Comparison of ENCODE assay signal across 12 cellular contexts in the genomic region with DNA sequence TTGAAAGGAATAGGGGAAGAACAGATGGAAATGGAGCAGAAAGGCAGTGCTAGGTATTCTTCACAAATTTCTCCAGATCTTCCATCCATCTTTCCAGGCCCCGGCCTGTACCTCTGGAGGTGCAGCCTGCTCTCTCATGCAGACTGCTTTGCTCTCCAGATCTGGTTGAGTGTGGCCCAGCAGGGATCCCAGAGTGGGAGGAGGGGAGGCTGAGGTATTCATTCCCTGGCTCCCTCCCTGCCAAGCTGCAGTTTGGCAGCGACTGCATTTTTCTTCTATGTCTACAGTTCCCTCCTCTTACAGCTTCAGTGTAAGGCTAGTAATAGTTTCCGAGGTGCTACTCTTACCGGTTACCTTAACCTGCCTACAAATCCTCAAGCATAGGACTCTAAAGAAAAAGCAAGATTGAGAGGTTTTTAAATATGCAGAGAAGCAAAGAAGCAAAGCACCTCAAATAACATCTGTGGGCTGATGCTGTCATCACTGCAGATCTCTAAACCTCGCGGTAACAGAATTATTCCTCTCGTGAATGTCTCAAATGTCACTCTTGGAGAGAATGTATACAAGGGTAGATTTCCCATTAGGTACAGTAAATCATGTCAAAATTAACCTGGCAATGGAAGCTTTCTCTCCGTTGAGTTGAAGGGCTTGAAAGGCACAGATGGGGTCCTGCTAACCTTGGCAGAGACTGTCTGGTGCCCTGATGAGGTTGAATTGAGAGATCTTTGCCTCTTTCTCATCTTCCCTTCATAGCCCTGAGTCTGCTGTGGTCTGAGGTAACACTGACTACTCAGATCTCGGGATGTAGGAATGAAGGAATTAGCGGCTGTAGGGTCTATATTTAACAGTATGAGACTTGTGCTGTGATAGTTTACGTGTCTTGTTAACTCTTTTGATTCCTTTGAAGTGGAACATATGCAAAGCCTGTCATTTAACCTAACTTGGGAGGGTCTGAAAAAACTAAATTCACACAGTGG.
DNase-seq lines count a peak whose midpoint lies in the region; ATAC-seq and TF ChIP-seq lines count a peak whose summit lies in the region.
"Had no signal": no experiment of that assay in that cellular context is flagged by ENCODE, and none has a peak within 500 bp of the region (broad histone marks: within the 10 kb centered on the region; RNA-seq: fewer than 3 reads in every experiment).

No MANE protein-coding gene starts in this region.

- DNase-seq in A673 (ENCODE audit: low spot score) (peak; percentile 35), caudate nucleus (lab: John Stamatoyannopoulos, UW) (peak in 20 of 61 donors; percentile 0 to 54 (median 17)), kidney tubule cell (ENCODE audit: low spot score) (peak; percentile 3), mesenteric fat pad (ENCODE audit: low spot score) (no peak)
- DNase-seq: NCI-H82; stimulated activated CD8-positive, alpha-beta memory T cell treated with anti-CD3 and anti-CD28 coated beads, Interleukin-4, amount 100 ng/mL, for 48 hours; T-helper 1 cell had no signal

- no peak for TF ChIP-seq EP300 in Ishikawa (IDR thresholded peaks at IDR 0.05; ENCODE audit: borderline replicate concordance)

- POLR2A ChIA-PET in A673 (lab: Charles Lee; ENCODE audit: low non-redundant PET): no interaction called here

- no peaks in the 10 kb centered on the region for H3K27me3 ChIP-seq in A673 (replicated peaks; ENCODE audit: insufficient read depth, low read depth, low read length, poor library complexity)

- TF ChIP-seq CTCF in A673 (conservative IDR thresholded peaks at IDR 0.05; ENCODE audit: low read depth, low read length): no peak

- H3K4me1 ChIP-seq in A673 (ENCODE audit: insufficient read depth, low read length, poor library complexity, severe bottlenecking): no peaks in the 10 kb centered on the region

- H3K4me3 ChIP-seq in A673 (ENCODE audit: low read depth, low read length, poor library complexity, severe bottlenecking): no peak overlapping the region

- ATAC-seq in GM21717 (IDR thresholded peaks at IDR 0.05; ENCODE audit: unreplicated experiment): no peak
- ATAC-seq in GM21423 (IDR thresholded peaks at IDR 0.05; ENCODE audit: unreplicated experiment): no peak
- no peak for ATAC-seq in HG02623 (IDR thresholded peaks at IDR 0.05; ENCODE audit: unreplicated experiment)
- ATAC-seq: esophagus mucosa had no signal

- intact Hi-C loops in A673 (cut with micrococcal nuclease; ENCODE audit: unreplicated experiment): no loop called here

- CTCF ChIA-PET in A673 (lab: Charles Lee): no interaction called here

- no TSS peak for BruUV-seq in A673 (replicated peaks; lab: Mats Ljungman, UMichigan)

- no peaks in the 10 kb centered on the region for H3K9me3 ChIP-seq in A673 (ENCODE audit: low read depth, low read length, poor library complexity, severe bottlenecking)

- H3K36me3 ChIP-seq in A673 (ENCODE audit: insufficient read depth, low read length, poor library complexity, severe bottlenecking): no peaks in the 10 kb centered on the region

- no peak for TF ChIP-seq RAD21 in Ishikawa (IDR thresholded peaks at IDR 0.05; ENCODE audit: low read depth)

- H3K27ac ChIP-seq in A673 (ENCODE audit: low read depth, low read length, poor library complexity, severe bottlenecking) (no peak overlapping the region), caudate nucleus (ENCODE audit: low read depth, low read length) (peak overlapping the region; percentile 48)

TF ChIP-seq in Ishikawa, 13 proteins besides CTCF, POLR2A, EP300 and RAD21:
- TF ChIP-seq, protein P1, sequence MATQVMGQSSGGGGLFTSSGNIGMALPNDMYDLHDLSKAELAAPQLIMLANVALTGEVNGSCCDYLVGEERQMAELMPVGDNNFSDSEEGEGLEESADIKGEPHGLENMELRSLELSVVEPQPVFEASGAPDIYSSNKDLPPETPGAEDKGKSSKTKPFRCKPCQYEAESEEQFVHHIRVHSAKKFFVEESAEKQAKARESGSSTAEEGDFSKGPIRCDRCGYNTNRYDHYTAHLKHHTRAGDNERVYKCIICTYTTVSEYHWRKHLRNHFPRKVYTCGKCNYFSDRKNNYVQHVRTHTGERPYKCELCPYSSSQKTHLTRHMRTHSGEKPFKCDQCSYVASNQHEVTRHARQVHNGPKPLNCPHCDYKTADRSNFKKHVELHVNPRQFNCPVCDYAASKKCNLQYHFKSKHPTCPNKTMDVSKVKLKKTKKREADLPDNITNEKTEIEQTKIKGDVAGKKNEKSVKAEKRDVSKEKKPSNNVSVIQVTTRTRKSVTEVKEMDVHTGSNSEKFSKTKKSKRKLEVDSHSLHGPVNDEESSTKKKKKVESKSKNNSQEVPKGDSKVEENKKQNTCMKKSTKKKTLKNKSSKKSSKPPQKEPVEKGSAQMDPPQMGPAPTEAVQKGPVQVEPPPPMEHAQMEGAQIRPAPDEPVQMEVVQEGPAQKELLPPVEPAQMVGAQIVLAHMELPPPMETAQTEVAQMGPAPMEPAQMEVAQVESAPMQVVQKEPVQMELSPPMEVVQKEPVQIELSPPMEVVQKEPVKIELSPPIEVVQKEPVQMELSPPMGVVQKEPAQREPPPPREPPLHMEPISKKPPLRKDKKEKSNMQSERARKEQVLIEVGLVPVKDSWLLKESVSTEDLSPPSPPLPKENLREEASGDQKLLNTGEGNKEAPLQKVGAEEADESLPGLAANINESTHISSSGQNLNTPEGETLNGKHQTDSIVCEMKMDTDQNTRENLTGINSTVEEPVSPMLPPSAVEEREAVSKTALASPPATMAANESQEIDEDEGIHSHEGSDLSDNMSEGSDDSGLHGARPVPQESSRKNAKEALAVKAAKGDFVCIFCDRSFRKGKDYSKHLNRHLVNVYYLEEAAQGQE (IDR thresholded peaks at IDR 0.05; ENCODE audit: low read depth): no peak
- TF ChIP-seq YY1 (IDR thresholded peaks at IDR 0.05; ENCODE audit: low read depth) (no peak), FOXM1 (IDR thresholded peaks at IDR 0.05; ENCODE audit: borderline replicate concordance, low read depth) (no peak), ZBTB7A (IDR thresholded peaks at IDR 0.05; ENCODE audit: low read depth) (no peak), USF1 (IDR thresholded peaks at IDR 0.05) (no peak), TAF1 (IDR thresholded peaks at IDR 0.05; ENCODE audit: low read depth) (no peak), TCF12 (IDR thresholded peaks at IDR 0.05; ENCODE audit: low read depth) (no peak), CREB1 (IDR thresholded peaks at IDR 0.05; ENCODE audit: low read depth) (no peak), CEBPB (IDR thresholded peaks at IDR 0.05) (no peak), NFIC (IDR thresholded peaks at IDR 0.05) (peak; percentile 55; the same call in 1 of the 2 replicates), EGR1 (IDR thresholded peaks at IDR 0.05) (no peak), TEAD4 (IDR thresholded peaks at IDR 0.05) (peak; percentile 41; the same call in 1 of the 2 replicates)
- TF ChIP-seq, protein P2, sequence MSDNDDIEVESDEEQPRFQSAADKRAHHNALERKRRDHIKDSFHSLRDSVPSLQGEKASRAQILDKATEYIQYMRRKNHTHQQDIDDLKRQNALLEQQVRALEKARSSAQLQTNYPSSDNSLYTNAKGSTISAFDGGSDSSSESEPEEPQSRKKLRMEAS (IDR thresholded peaks at IDR 0.05): 0 out of 2 replicates have a peak, but pooled peaks have one; percentile 23
TF ChIP-seq in Ishikawa: peak in this region for 3.
